In genomic region chr6:138972226-138972665, GRCh38 we compare ENCODE assay signal across 13 cellular contexts. TPM values are rescaled to one million over a fixed set of nuclear protein-coding genes. Genes with fewer than 3 reads are reported as not detected.
DNase-seq lines count a peak whose midpoint lies in the region; ATAC-seq and TF ChIP-seq lines count a peak whose summit lies in the region.
"Had no signal": no experiment of that assay in that cellular context is flagged by ENCODE, and none has a peak within 500 bp of the region (broad histone marks: within the 10 kb centered on the region; RNA-seq: fewer than 3 reads in every experiment).

No MANE protein-coding gene starts in this region.

- H3K27me3 Mint-ChIP-seq in activated T-cell treated with anti-CD3 and anti-CD28 coated beads, Interleukin-2, amount 50 U/mL, for 24 hours: no peaks in the 10 kb centered on the region
- no peaks in the 10 kb centered on the region for H3K27me3 Mint-ChIP-seq in central memory CD8-positive, alpha-beta T cell
- H3K27me3 Mint-ChIP-seq in activated T-helper 17 cell treated with anti-CD3 and anti-CD28 coated beads, Interleukin-2, amount 50 U/mL, for 72 hours: no peaks in the 10 kb centered on the region
- H3K27me3 Mint-ChIP-seq: activated B cell treated with CpG ODN at 0.5 μM for 24 hours had no signal

- TF ChIP-seq CTCF in testis (IDR thresholded peaks at IDR 0.05): no peak

- peaks cover 40% of the 10 kb centered on the region for H3K4me1 ChIP-seq in testis

- no peak for ATAC-seq in central memory CD8-positive, alpha-beta T cell (replicated peaks; ENCODE audit: extremely low read depth, poor library complexity, severe bottlenecking)
- no peak for ATAC-seq in activated T-helper 17 cell treated with anti-CD3 and anti-CD28 coated beads, Interleukin-2, amount 50 U/mL, for 72 hours (replicated peaks)

- no peaks in the 10 kb centered on the region for H3K9me3 Mint-ChIP-seq in activated T-cell treated with anti-CD3 and anti-CD28 coated beads, Interleukin-2, amount 50 U/mL, for 24 hours
- H3K9me3 Mint-ChIP-seq in central memory CD8-positive, alpha-beta T cell: no peaks in the 10 kb centered on the region
- no peaks in the 10 kb centered on the region for H3K9me3 Mint-ChIP-seq in activated T-helper 17 cell treated with anti-CD3 and anti-CD28 coated beads, Interleukin-2, amount 50 U/mL, for 72 hours
- H3K9me3 Mint-ChIP-seq: activated B cell treated with CpG ODN at 0.5 μM for 24 hours; activated naive CD4-positive, alpha-beta T cell treated with anti-CD3 and anti-CD28 coated beads for 36 hours had no signal

- WGBS in testis, 2 donors: 41% methylated on average over 3 of the region's 3 CpGs

- peaks cover 87% of the 10 kb centered on the region for H3K4me1 Mint-ChIP-seq in activated T-cell treated with anti-CD3 and anti-CD28 coated beads, Interleukin-2, amount 50 U/mL, for 24 hours (ENCODE audit: low read depth)
- H3K4me1 Mint-ChIP-seq in central memory CD8-positive, alpha-beta T cell: peaks cover 61% of the 10 kb centered on the region
- peaks cover 55% of the 10 kb centered on the region for H3K4me1 Mint-ChIP-seq in activated T-helper 17 cell treated with anti-CD3 and anti-CD28 coated beads, Interleukin-2, amount 50 U/mL, for 72 hours

- H3K27me3 ChIP-seq in testis: no peaks in the 10 kb centered on the region
- no peaks in the 10 kb centered on the region for H3K27me3 ChIP-seq in H7 (ENCODE audit: control insufficient read depth, insufficient read depth, low read length)

- peak overlapping the region; percentile 20 to 60 for H3K27ac ChIP-seq in testis
- H3K27ac ChIP-seq: 22Rv1 had no signal

- no peak for TF ChIP-seq POLR2A in testis (IDR thresholded peaks at IDR 0.05)

- intact Hi-C loops in testis (cut with DNase I; ENCODE audit: low total_unique reads): no loop called here

- no peaks in the 10 kb centered on the region for H3K36me3 ChIP-seq in testis (ENCODE audit: low read depth, missing control alignments)
- H3K36me3 ChIP-seq in H7 (replicated peaks; ENCODE audit: control insufficient read depth, insufficient read depth, low read length): no peaks in the 10 kb centered on the region

- H3K27ac Mint-ChIP-seq in activated T-cell treated with anti-CD3 and anti-CD28 coated beads, Interleukin-2, amount 50 U/mL, for 24 hours: peak overlapping the region; percentile 66
- peak overlapping the region; percentile 19 for H3K27ac Mint-ChIP-seq in central memory CD8-positive, alpha-beta T cell (ENCODE audit: low read depth)
- H3K27ac Mint-ChIP-seq in activated T-helper 17 cell treated with anti-CD3 and anti-CD28 coated beads, Interleukin-2, amount 50 U/mL, for 72 hours: no peak overlapping the region
- H3K27ac Mint-ChIP-seq: activated B cell treated with CpG ODN at 0.5 μM for 24 hours; activated naive CD4-positive, alpha-beta T cell treated with anti-CD3 and anti-CD28 coated beads for 36 hours had no signal

- H3K36me3 Mint-ChIP-seq in activated T-cell treated with anti-CD3 and anti-CD28 coated beads, Interleukin-2, amount 50 U/mL, for 24 hours (ENCODE audit: low read depth): peaks cover 3% of the 10 kb centered on the region
- peaks cover 2% of the 10 kb centered on the region for H3K36me3 Mint-ChIP-seq in central memory CD8-positive, alpha-beta T cell (ENCODE audit: insufficient read depth)
- no peaks in the 10 kb centered on the region for H3K36me3 Mint-ChIP-seq in activated T-helper 17 cell treated with anti-CD3 and anti-CD28 coated beads, Interleukin-2, amount 50 U/mL, for 72 hours (ENCODE audit: low read depth)

- H3K4me3 ChIP-seq in testis: no peak overlapping the region
- no peak overlapping the region for H3K4me3 ChIP-seq in H7 (ENCODE audit: insufficient read depth, low read depth, low read length)

- no peak for DNase-seq in activated T-cell treated with anti-CD3 and anti-CD28 coated beads, Interleukin-2, amount 50 U/mL, for 24 hours
- no peak for DNase-seq in activated T-cell treated with anti-CD3 and anti-CD28 coated beads, Interleukin-2, amount 50 U/mL, for 1 hour
- no peak for DNase-seq in central memory CD8-positive, alpha-beta T cell (ENCODE audit: low spot score in 2 of 2)
- DNase-seq in inferior parietal cortex (ENCODE audit: extremely low spot score): peak; percentile 40
- DNase-seq in testis: no peak
- DNase-seq in H7: no peak
- DNase-seq in COR-L47 (lab: John Stamatoyannopoulos, UW): no peak
- DNase-seq: activated B cell treated with CpG ODN at 0.5 μM for 24 hours; activated naive CD4-positive, alpha-beta T cell treated with anti-CD3 and anti-CD28 coated beads for 36 hours; glutamatergic neuron; MV-4-11 had no signal

- no peak overlapping the region for H3K4me3 Mint-ChIP-seq in activated T-cell treated with anti-CD3 and anti-CD28 coated beads, Interleukin-2, amount 50 U/mL, for 24 hours
- no peak overlapping the region for H3K4me3 Mint-ChIP-seq in central memory CD8-positive, alpha-beta T cell
- no peak overlapping the region for H3K4me3 Mint-ChIP-seq in activated T-helper 17 cell treated with anti-CD3 and anti-CD28 coated beads, Interleukin-2, amount 50 U/mL, for 72 hours
- H3K4me3 Mint-ChIP-seq: activated B cell treated with CpG ODN at 0.5 μM for 24 hours; activated naive CD4-positive, alpha-beta T cell treated with anti-CD3 and anti-CD28 coated beads for 36 hours had no signal

- no peaks in the 10 kb centered on the region for H3K9me3 ChIP-seq in testis

RNA-seq across cellular contexts. Expression of gene REPS1, which starts 15.8 kb away (rescaled TPM):
- total RNA-seq in testis: 100 to 1,000 TPM; 160 to 170 TPM
- polyA plus RNA-seq in testis (ENCODE audit: insufficient read depth, low read depth, low replicate concordance): 82.0 TPM
- total RNA-seq in H7 (2014; rRNA removed; shearing (Covaris generic)): 55.8 and 64.1 TPM in 2 replicates
- 10 to 100 TPM; 51.7 to 52.5 TPM for total RNA-seq in activated T-helper 17 cell treated with anti-CD3 and anti-CD28 coated beads, Interleukin-2, amount 50 U/mL, for 72 hours

RNA-seq across cellular contexts. Expression of gene ABRACL, which starts 56.3 kb away (rescaled TPM):
- 10 to 100 TPM; 43.5 to 60.3 TPM for total RNA-seq in testis
- 59.5 TPM for polyA plus RNA-seq in testis (ENCODE audit: insufficient read depth, low read depth, low replicate concordance)
- 108 and 111 TPM in 2 replicates for total RNA-seq in H7 (2014; rRNA removed; shearing (Covaris generic))
- 100 to 1,000 TPM in 1 of 2 donors, 10 to 100 TPM in 1; 94.3 to 186 TPM for total RNA-seq in activated T-helper 17 cell treated with anti-CD3 and anti-CD28 coated beads, Interleukin-2, amount 50 U/mL, for 72 hours
